10 cellular contexts compared by ENCODE assay signal in the genomic region with DNA sequence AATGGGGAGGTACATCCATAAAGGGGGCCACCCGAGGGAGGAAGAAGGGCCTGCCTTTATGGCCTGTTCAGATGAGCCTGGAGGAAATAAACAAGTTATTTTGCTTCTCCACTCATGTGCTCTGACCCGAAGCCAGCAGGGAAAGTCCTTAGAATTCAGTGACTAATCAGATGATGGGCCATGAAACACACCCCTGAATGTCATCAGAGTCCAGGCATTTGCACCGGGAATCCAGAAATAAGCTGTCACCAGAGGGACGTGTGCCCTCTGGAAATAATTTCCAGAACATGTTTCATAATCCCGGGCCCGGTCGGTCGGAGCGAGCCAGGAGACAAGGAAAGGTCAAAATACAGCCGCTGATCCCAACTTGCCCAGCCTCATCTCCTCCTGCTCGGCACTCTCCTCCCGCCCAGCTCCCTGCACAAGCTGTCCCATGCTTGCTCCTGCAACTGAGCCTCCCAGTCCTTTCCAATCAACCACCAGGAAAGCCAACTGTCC.
DNase-seq lines count a peak whose midpoint lies in the region; ATAC-seq, FAIRE-seq and TF ChIP-seq lines count a peak whose summit lies in the region.
"Had no signal": no experiment of that assay in that cellular context is flagged by ENCODE, and none has a peak within 500 bp of the region (broad histone marks: within the 10 kb centered on the region; RNA-seq: fewer than 3 reads in every experiment).

No MANE protein-coding gene starts in this region.

- WGBS in K562 (ENCODE audit: insufficient coverage, low coverage, missing lambda C conversion rate) = 1% methylated on average over 12 of the region's 12 CpGs
- 42% methylated on average over 12 of the region's 12 CpGs for WGBS in hepatocyte (ENCODE audit: low lambda C conversion rate, missing lambda C conversion rate)
- 13 to 42% (median 33%) methylated on average over 12 of the region's 12 CpGs for WGBS in small intestine, 3 donors

- peaks cover 4% of the 10 kb centered on the region; the same call in 1 of the 2 replicates for H4K20me1 ChIP-seq in K562 (replicated peaks; ENCODE audit: control insufficient read depth, insufficient read depth, low read length)
- H4K20me1 ChIP-seq in hepatocyte (ENCODE audit: insufficient read depth, poor library complexity, severe bottlenecking) = no peaks in the 10 kb centered on the region

- DNase-seq in H54 (ENCODE audit: insufficient read length, low spot score) (peak; percentile 78), K562 (ENCODE audit: extremely low read depth in 1 of 4, low spot score in 3 of 4) (no peak), hepatocyte (ENCODE audit: low spot score) (peak; percentile 80), small intestine (peak; percentile 95), foreskin melanocyte (no peak)
- DNase-seq in activated T-cell treated with anti-CD3 and anti-CD28 coated beads, Interleukin-2, amount 50 U/mL, for 24 hours = no peak
- DNase-seq: NK-92 treated with Interleukin-12 subunit alpha and Interleukin-12 subunit beta, amount 100 ng/mL, for 24 hours had no signal

- H3K27ac Mint-ChIP-seq in activated T-cell treated with anti-CD3 and anti-CD28 coated beads, Interleukin-2, amount 50 U/mL, for 24 hours = no peak overlapping the region
- H3K27ac Mint-ChIP-seq: stimulated activated naive CD8-positive, alpha-beta T cell treated with anti-CD3 and anti-CD28 coated beads, Interleukin-15, Interleukin-2, amounts not matched to agents 100 ng/mL and 50 ng/mL, for 24 hours had no signal

- H3K9me2 ChIP-seq in hepatocyte (replicated peaks; ENCODE audit: insufficient read depth) = no peaks in the 10 kb centered on the region

- no peak overlapping the region for H3K9ac ChIP-seq in K562 (ENCODE audit: insufficient read depth in 1 of 2, low read depth in 2 of 2, low read length in 2 of 2)

- no TSS peak for BruUV-seq in K562 (replicated peaks; lab: Mats Ljungman, UMichigan)

- H3K9me3 Mint-ChIP-seq in activated T-cell treated with anti-CD3 and anti-CD28 coated beads, Interleukin-2, amount 50 U/mL, for 24 hours = no peaks in the 10 kb centered on the region
- H3K9me3 Mint-ChIP-seq: stimulated activated naive CD8-positive, alpha-beta T cell treated with anti-CD3 and anti-CD28 coated beads, Interleukin-15, Interleukin-2, amounts not matched to agents 100 ng/mL and 50 ng/mL, for 24 hours had no signal

- H3K4me3 ChIP-seq in K562 = no peak overlapping the region
- H3K4me3 ChIP-seq in hepatocyte = no peak overlapping the region
- H3K4me3 ChIP-seq in small intestine (ENCODE audit: low read depth in 1 of 2, low read length in 2 of 2) = no peak overlapping the region

- no peak overlapping the region for H3K27ac ChIP-seq in K562 (ENCODE audit: extremely low read depth, low read depth, low read length)
- peak overlapping the region; percentile 93 for H3K27ac ChIP-seq in hepatocyte
- peak overlapping the region; percentile 56 to 83 for H3K27ac ChIP-seq in small intestine (ENCODE audit: low read depth in 1 of 2, low read length in 1 of 2)

- ATAC-seq in K562 (no peak), HG03520 (IDR thresholded peaks at IDR 0.05; ENCODE audit: unreplicated experiment) (no peak), HG03280 (IDR thresholded peaks at IDR 0.05; ENCODE audit: unreplicated experiment) (no peak)

- POLR2A ChIA-PET in K562 (lab: Yijun Ruan, JAX) = no interaction called here

- peaks cover 20% of the 10 kb centered on the region for H3K36me3 Mint-ChIP-seq in activated T-cell treated with anti-CD3 and anti-CD28 coated beads, Interleukin-2, amount 50 U/mL, for 24 hours (ENCODE audit: low read depth)

- no peaks in the 10 kb centered on the region for H3K9me1 ChIP-seq in K562 (ENCODE audit: control insufficient read depth, insufficient read depth, low read length)

- H3K27me3 ChIP-seq in K562 (ENCODE audit: control insufficient read depth in 2 of 2, insufficient read depth in 2 of 2, low read length in 2 of 2) = peaks cover 41 to 43% of the 10 kb centered on the region in 2 experiments
- H3K27me3 ChIP-seq in hepatocyte = no peaks in the 10 kb centered on the region
- H3K27me3 ChIP-seq in small intestine (ENCODE audit: control insufficient read depth in 2 of 2, insufficient read depth in 2 of 2, low read length in 2 of 2) = no peaks in the 10 kb centered on the region

- no peak for TF ChIP-seq EP300 in K562 (IDR thresholded peaks at IDR 0.05; ENCODE audit: low read length)

- no peak overlapping the region for H3K4me3 Mint-ChIP-seq in activated T-cell treated with anti-CD3 and anti-CD28 coated beads, Interleukin-2, amount 50 U/mL, for 24 hours
- H3K4me3 Mint-ChIP-seq: stimulated activated naive CD8-positive, alpha-beta T cell treated with anti-CD3 and anti-CD28 coated beads, Interleukin-15, Interleukin-2, amounts not matched to agents 100 ng/mL and 50 ng/mL, for 24 hours had no signal

- in situ Hi-C loops in K562 (cut with MboI) = no loop called here

- TF ChIP-seq POLR2A in H54 (IDR thresholded peaks at IDR 0.05; ENCODE audit: low read depth, low read length) (no peak), K562 (conservative IDR thresholded peaks at IDR 0.05) (no peak)

- H3K4me1 Mint-ChIP-seq in activated T-cell treated with anti-CD3 and anti-CD28 coated beads, Interleukin-2, amount 50 U/mL, for 24 hours (ENCODE audit: low read depth) = peaks cover 72% of the 10 kb centered on the region

- CTCF ChIA-PET in K562 (lab: Yijun Ruan, JAX; ENCODE audit: low intra/inter-chr PET ratio) = no interaction called here

- TF ChIP-seq RAD21 in K562 (CRISPR knock-in tag; conservative IDR thresholded peaks at IDR 0.05 in 1 of 2, IDR thresholded peaks at IDR 0.05 in 1 of 2) = no peak

- H3K4me2 ChIP-seq in K562 (ENCODE audit: insufficient read depth, low read length) (no peak overlapping the region), hepatocyte (no peak overlapping the region)

- no peaks in the 10 kb centered on the region for H3K27me3 Mint-ChIP-seq in activated T-cell treated with anti-CD3 and anti-CD28 coated beads, Interleukin-2, amount 50 U/mL, for 24 hours
- H3K27me3 Mint-ChIP-seq: stimulated activated naive CD8-positive, alpha-beta T cell treated with anti-CD3 and anti-CD28 coated beads, Interleukin-15, Interleukin-2, amounts not matched to agents 100 ng/mL and 50 ng/mL, for 24 hours had no signal

- H3K36me3 ChIP-seq in K562 (ENCODE audit: control insufficient read depth, insufficient read depth, low read length) (no peaks in the 10 kb centered on the region), hepatocyte (replicated peaks; ENCODE audit: insufficient read depth, low read depth) (no peaks in the 10 kb centered on the region), small intestine (ENCODE audit: control insufficient read depth in 2 of 2, insufficient read depth in 2 of 2, low read length in 2 of 2) (no peaks in the 10 kb centered on the region)

- H3K79me2 ChIP-seq in K562 (ENCODE audit: control insufficient read depth, insufficient read depth, low read length) (no peaks in the 10 kb centered on the region), hepatocyte (no peaks in the 10 kb centered on the region)

- intact Hi-C loops in K562 (cut with micrococcal nuclease) = no loop called here

- TF ChIP-seq CTCF in K562 (IDR thresholded peaks at IDR 0.05 in 2 of 3, conservative IDR thresholded peaks at IDR 0.05 in 1 of 3; ENCODE audit: insufficient read depth in 2 of 3, low read depth in 1 of 3, low read length in 3 of 3) = no peak
- no peak for TF ChIP-seq CTCF in hepatocyte (IDR thresholded peaks at IDR 0.05; ENCODE audit: poor library complexity)

- H3K9me3 ChIP-seq in K562 (replicated peaks; ENCODE audit: control insufficient read depth, insufficient read depth, low read depth, low read length) (no peaks in the 10 kb centered on the region), hepatocyte (ENCODE audit: low read depth) (no peaks in the 10 kb centered on the region), small intestine (ENCODE audit: control insufficient read depth, low read depth) (no peaks in the 10 kb centered on the region)

- H3K4me1 ChIP-seq in K562 (replicated peaks in 1 of 2; ENCODE audit: control insufficient read depth in 2 of 2, insufficient read depth in 2 of 2, low read length in 2 of 2) (no peaks in the 10 kb centered on the region), hepatocyte (ENCODE audit: insufficient read depth) (peaks cover 16% of the 10 kb centered on the region), small intestine (ENCODE audit: control insufficient read depth in 2 of 2, insufficient read depth in 1 of 2, low read depth in 1 of 2, low read length in 1 of 2) (peaks cover 0 to 9% of the 10 kb centered on the region in 2 donors)

- FAIRE-seq in H54 (lab: Jason Lieb, UNC) = peak; percentile 91
- no peak for FAIRE-seq in K562 (lab: Jason Lieb, UNC)
- no peak for FAIRE-seq in small intestine (lab: Jason Lieb, UNC)

- H2AFZ ChIP-seq in K562 (ENCODE audit: low read depth, low read length) (no peak overlapping the region), hepatocyte (no peak overlapping the region)

TF ChIP-seq in K562, 482 proteins besides CTCF, POLR2A, EP300 and RAD21 (continues in another document):
- TF ChIP-seq, protein P1, sequence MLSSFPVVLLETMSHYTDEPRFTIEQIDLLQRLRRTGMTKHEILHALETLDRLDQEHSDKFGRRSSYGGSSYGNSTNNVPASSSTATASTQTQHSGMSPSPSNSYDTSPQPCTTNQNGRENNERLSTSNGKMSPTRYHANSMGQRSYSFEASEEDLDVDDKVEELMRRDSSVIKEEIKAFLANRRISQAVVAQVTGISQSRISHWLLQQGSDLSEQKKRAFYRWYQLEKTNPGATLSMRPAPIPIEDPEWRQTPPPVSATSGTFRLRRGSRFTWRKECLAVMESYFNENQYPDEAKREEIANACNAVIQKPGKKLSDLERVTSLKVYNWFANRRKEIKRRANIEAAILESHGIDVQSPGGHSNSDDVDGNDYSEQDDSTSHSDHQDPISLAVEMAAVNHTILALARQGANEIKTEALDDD (IDR thresholded peaks at IDR 0.05) = no peak

Comparison
In these comparisons a context has a peak if more than half of its experiments do, and no peak if none do; other contexts are left out.
1. DNase-seq: peak in H54 (single experiment), hepatocyte (single experiment) and small intestine (single experiment); none in K562 (0 of 4), activated T-cell treated with anti-CD3 and anti-CD28 coated beads, Interleukin-2, amount 50 U/mL, for 24 hours (single experiment) and foreskin melanocyte (single experiment).